ENCODE assay signal across 15 cellular contexts in genomic region chr19:49427339-49427738, GRCh38. TPM values are rescaled to one million over a fixed set of nuclear protein-coding genes. Genes with fewer than 3 reads are reported as not detected.
DNase-seq lines count a peak whose midpoint lies in the region; ATAC-seq, FAIRE-seq and TF ChIP-seq lines count a peak whose summit lies in the region.
"Had no signal": no experiment of that assay in that cellular context is flagged by ENCODE, and none has a peak within 500 bp of the region (broad histone marks: within the 10 kb centered on the region; RNA-seq: fewer than 3 reads in every experiment).

No MANE protein-coding gene starts in this region.

- no peaks in the 10 kb centered on the region for H4K20me1 ChIP-seq in GM23338 (replicated peaks; ENCODE audit: insufficient read depth)

- TF ChIP-seq POLR2A in vagina (IDR thresholded peaks at IDR 0.05), result no peak
- no peak for TF ChIP-seq POLR2A in GM18505 (IDR thresholded peaks at IDR 0.05; ENCODE audit: borderline replicate concordance, extremely low read depth, insufficient read depth, insufficient read length)

- H3K9me3 Mint-ChIP-seq in GM23338, result peaks cover 16% of the 10 kb centered on the region; the same call in 2 of the 3 replicates
- no peaks in the 10 kb centered on the region for H3K9me3 Mint-ChIP-seq in activated B cell treated with CpG ODN at 0.5 μM for 24 hours
- H3K9me3 Mint-ChIP-seq: CD8-positive, alpha-beta T cell had no signal

- H3K36me3 Mint-ChIP-seq in GM23338 (ENCODE audit: low read depth), result peaks cover 5% of the 10 kb centered on the region
- no peaks in the 10 kb centered on the region for H3K36me3 Mint-ChIP-seq in activated B cell treated with CpG ODN at 0.5 μM for 24 hours (ENCODE audit: low read depth)
- H3K36me3 Mint-ChIP-seq: CD8-positive, alpha-beta T cell had no signal

- H3K9me3 ChIP-seq in iPS-18a (ENCODE audit: control insufficient read depth, low read depth, low read length), result no peaks in the 10 kb centered on the region
- no peaks in the 10 kb centered on the region for H3K9me3 ChIP-seq in vagina
- H3K9me3 ChIP-seq: BE2C, HAP-1 had no signal

- H3K27ac ChIP-seq in 22Rv1, result peak overlapping the region; percentile 85
- no peak overlapping the region for H3K27ac ChIP-seq in GM23338 (ENCODE audit: low read depth)
- no peak overlapping the region for H3K27ac ChIP-seq in iPS-18a (ENCODE audit: low read length)
- H3K27ac ChIP-seq in vagina, result no peak overlapping the region

- no peaks in the 10 kb centered on the region for H3K79me2 ChIP-seq in GM23338 (replicated peaks; ENCODE audit: insufficient read depth)

- H3K4me3 Mint-ChIP-seq in GM23338, result peak overlapping the region; percentile 60
- peak overlapping the region; percentile 1 for H3K4me3 Mint-ChIP-seq in activated B cell treated with CpG ODN at 0.5 μM for 24 hours

- H3K27me3 Mint-ChIP-seq in GM23338 (ENCODE audit: insufficient read depth, low read depth, poor library complexity) (peaks cover 76% of the 10 kb centered on the region), activated B cell treated with CpG ODN at 0.5 μM for 24 hours (peaks cover 75% of the 10 kb centered on the region)

- intact Hi-C loops in activated B cell treated with CpG ODN at 0.5 μM for 24 hours (cut with micrococcal nuclease) (no loop called here), vagina (cut with DNase I) (no loop called here)

- DNase-seq in GM23338 (ENCODE audit: low spot score) (no peak), activated B cell treated with CpG ODN at 0.5 μM for 24 hours (no peak), NCI-H2107 (lab: John Stamatoyannopoulos, UW) (no peak), vagina (ENCODE audit: extremely low spot score in 2 of 2) (no peak), GM19239 (ENCODE audit: insufficient read length, low spot score) (no peak)
- DNase-seq: NCI-H1048, NCI-H446 had no signal

- no peak overlapping the region for H3K9ac ChIP-seq in iPS-18a (ENCODE audit: low read length)

- no peak for FAIRE-seq in GM19239 (lab: Jason Lieb, UNC)
- FAIRE-seq: HTR-8/SVneo had no signal

- peaks cover 49% of the 10 kb centered on the region for H3K4me1 ChIP-seq in GM23338 (ENCODE audit: insufficient read depth)
- H3K4me1 ChIP-seq in iPS-18a (ENCODE audit: control insufficient read depth, low read depth, low read length), result peaks cover 16% of the 10 kb centered on the region
- peaks cover 27% of the 10 kb centered on the region for H3K4me1 ChIP-seq in vagina
- H3K4me1 ChIP-seq: BE2C had no signal

- POLR2A ChIA-PET in activated B cell treated with CpG ODN at 0.5 μM for 24 hours (lab: Charles Lee), result interaction anchor here (1.7 kb wide), 1 partner anchor 87 kb away, joined by 6 read pairs; no protein-coding TSS in a partner anchor

- H3F3A ChIP-seq in GM23338 (replicated peaks; ENCODE audit: low read depth), result peaks cover 47% of the 10 kb centered on the region

- no peak overlapping the region for H3K27ac Mint-ChIP-seq in GM23338
- no peak overlapping the region for H3K27ac Mint-ChIP-seq in activated B cell treated with CpG ODN at 0.5 μM for 24 hours
- H3K27ac Mint-ChIP-seq: CD8-positive, alpha-beta T cell had no signal

- peak overlapping the region; percentile 98 for H3K4me2 ChIP-seq in GM23338

- H3K4me1 Mint-ChIP-seq in GM23338 (peaks cover 61% of the 10 kb centered on the region), activated B cell treated with CpG ODN at 0.5 μM for 24 hours (peaks cover 53% of the 10 kb centered on the region)

- H3K4me3 ChIP-seq in GM23338, result peak overlapping the region; percentile 82; the same call in 1 of the 2 replicates
- peak overlapping the region; percentile 70 for H3K4me3 ChIP-seq in iPS-18a (ENCODE audit: low read length)
- H3K4me3 ChIP-seq in vagina, result no peak overlapping the region

- H3K9me2 ChIP-seq in GM23338 (ENCODE audit: insufficient read depth), result no peaks in the 10 kb centered on the region

- H3K36me3 ChIP-seq in GM23338 (ENCODE audit: insufficient read depth), result no peaks in the 10 kb centered on the region
- no peaks in the 10 kb centered on the region for H3K36me3 ChIP-seq in iPS-18a (ENCODE audit: control insufficient read depth, low read depth, low read length)
- no peaks in the 10 kb centered on the region for H3K36me3 ChIP-seq in vagina
- H3K36me3 ChIP-seq: BE2C, HAP-1 had no signal

- H3K27me3 ChIP-seq in GM23338 (ENCODE audit: insufficient read depth) (peaks cover 81% of the 10 kb centered on the region), iPS-18a (ENCODE audit: control insufficient read depth, insufficient read depth, low read length) (peaks cover 70% of the 10 kb centered on the region), vagina (peaks cover 35% of the 10 kb centered on the region)

- no peak for ATAC-seq in GM23338
- ATAC-seq in activated B cell treated with CpG ODN at 0.5 μM for 24 hours (ENCODE audit: low read depth), result no peak
- ATAC-seq in GM18505 (IDR thresholded peaks at IDR 0.05; ENCODE audit: unreplicated experiment), result no peak

- TF ChIP-seq CTCF in 22Rv1 (IDR thresholded peaks at IDR 0.05) (no peak), GM23338 (conservative IDR thresholded peaks at IDR 0.05; ENCODE audit: low read depth in 2 of 2) (no peak), activated B cell treated with CpG ODN at 0.5 μM for 24 hours (IDR thresholded peaks at IDR 0.05) (no peak), vagina (IDR thresholded peaks at IDR 0.05) (no peak)

- CTCF ChIA-PET in activated B cell treated with CpG ODN at 0.5 μM for 24 hours (lab: Charles Lee), result no interaction called here

- no peak overlapping the region for H2AFZ ChIP-seq in GM23338

TF ChIP-seq in GM23338, 12 proteins besides CTCF, POLR2A, EP300 and RAD21 (continues in another document):
- TF ChIP-seq REST (IDR thresholded peaks at IDR 0.05; ENCODE audit: unreplicated experiment) (no peak), STAT1 (IDR thresholded peaks at IDR 0.05; ENCODE audit: unreplicated experiment) (no peak), POLR2AphosphoS5 (IDR thresholded peaks at IDR 0.05; ENCODE audit: low read depth) (no peak), NANOG (IDR thresholded peaks at IDR 0.05; ENCODE audit: borderline replicate concordance) (no peak), CREB1 (CRISPR knock-in tag; IDR thresholded peaks at IDR 0.05; ENCODE audit: low read depth) (no peak), ZNF114 (CRISPR knock-in tag; IDR thresholded peaks at IDR 0.05) (no peak), JUNB (IDR thresholded peaks at IDR 0.05; ENCODE audit: unreplicated experiment) (no peak), ZNF331 (CRISPR knock-in tag; IDR thresholded peaks at IDR 0.05; ENCODE audit: low read depth) (no peak), EZH2phosphoT487 (IDR thresholded peaks at IDR 0.05; ENCODE audit: unreplicated experiment) (no peak)
- TF ChIP-seq, protein P1, sequence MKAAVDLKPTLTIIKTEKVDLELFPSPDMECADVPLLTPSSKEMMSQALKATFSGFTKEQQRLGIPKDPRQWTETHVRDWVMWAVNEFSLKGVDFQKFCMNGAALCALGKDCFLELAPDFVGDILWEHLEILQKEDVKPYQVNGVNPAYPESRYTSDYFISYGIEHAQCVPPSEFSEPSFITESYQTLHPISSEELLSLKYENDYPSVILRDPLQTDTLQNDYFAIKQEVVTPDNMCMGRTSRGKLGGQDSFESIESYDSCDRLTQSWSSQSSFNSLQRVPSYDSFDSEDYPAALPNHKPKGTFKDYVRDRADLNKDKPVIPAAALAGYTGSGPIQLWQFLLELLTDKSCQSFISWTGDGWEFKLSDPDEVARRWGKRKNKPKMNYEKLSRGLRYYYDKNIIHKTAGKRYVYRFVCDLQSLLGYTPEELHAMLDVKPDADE (IDR thresholded peaks at IDR 0.05), result no peak

RNA-seq across cellular contexts. Expression of gene GFY, which starts 2.2 kb away (rescaled TPM):
- total RNA-seq in GM23338 (2014; rRNA removed; shearing (Covaris generic)), result not detected in 2 replicates
- polyA plus RNA-seq in GM23338 (2016; fragmentation: Nextera tagmentation; extraction: Ambion mirVana), result 1.2 and 1.7 TPM in 2 replicates
- not detected in 2 replicates for total RNA-seq in activated B cell treated with CpG ODN at 0.5 μM for 24 hours
- not detected for total RNA-seq in vagina
- total RNA-seq: CD8-positive, alpha-beta T cell had no signal

RNA-seq across cellular contexts. Expression of gene PTH2, which starts 4.1 kb away (rescaled TPM):
- total RNA-seq in GM23338 (2014; rRNA removed; shearing (Covaris generic)), result not detected in 2 replicates
- 1.3 and 1.6 TPM in 2 replicates for polyA plus RNA-seq in GM23338 (2016; fragmentation: Nextera tagmentation; extraction: Ambion mirVana)
- total RNA-seq in activated B cell treated with CpG ODN at 0.5 μM for 24 hours (not detected in 2 replicates), vagina (not detected)
- total RNA-seq: CD8-positive, alpha-beta T cell had no signal
- polyA plus RNA-seq: K562 had no signal

RNA-seq across cellular contexts. Expression of gene SLC17A7, which starts 14.0 kb away (rescaled TPM):
- total RNA-seq in GM23338 (2014; rRNA removed; shearing (Covaris generic)), result 0.90 and 1.6 TPM in 2 replicates
- 1.5 TPM in 2 replicates for polyA plus RNA-seq in GM23338 (2016; fragmentation: Nextera tagmentation; extraction: Ambion mirVana)
- 0.15 and 0.55 TPM in 2 replicates for total RNA-seq in activated B cell treated with CpG ODN at 0.5 μM for 24 hours
- total RNA-seq in vagina, result 0.74 TPM

RNA-seq across cellular contexts. Expression of gene PIH1D1, which starts 24.3 kb away (rescaled TPM):
- 147 and 164 TPM in 2 replicates for total RNA-seq in GM23338 (2014; rRNA removed; shearing (Covaris generic))
- 93.6 and 103 TPM in 2 replicates for polyA plus RNA-seq in GM23338 (2016; fragmentation: Nextera tagmentation; extraction: Ambion mirVana)
- 110 and 111 TPM in 2 replicates for total RNA-seq in activated B cell treated with CpG ODN at 0.5 μM for 24 hours
- total RNA-seq in vagina, result 96.3 TPM

RNA-seq across cellular contexts. Expression of gene ALDH16A1, which starts 25.7 kb away (rescaled TPM):
- 57.3 and 62.3 TPM in 2 replicates for total RNA-seq in GM23338 (2014; rRNA removed; shearing (Covaris generic))
- polyA plus RNA-seq in GM23338 (2016; fragmentation: Nextera tagmentation; extraction: Ambion mirVana), result 16.8 and 20.0 TPM in 2 replicates
- total RNA-seq in activated B cell treated with CpG ODN at 0.5 μM for 24 hours, result 61.4 and 61.6 TPM in 2 replicates
- total RNA-seq in vagina, result 29.5 TPM

Comparison
In these comparisons a context has a peak if more than half of its experiments do, and no peak if none do; other contexts are left out.
1. H3K4me3 ChIP-seq: peak in GM23338 (single experiment) and iPS-18a (single experiment); none in vagina (0 of 2).